Comparison of ENCODE assay signal across 8 cellular contexts in the genomic region with DNA sequence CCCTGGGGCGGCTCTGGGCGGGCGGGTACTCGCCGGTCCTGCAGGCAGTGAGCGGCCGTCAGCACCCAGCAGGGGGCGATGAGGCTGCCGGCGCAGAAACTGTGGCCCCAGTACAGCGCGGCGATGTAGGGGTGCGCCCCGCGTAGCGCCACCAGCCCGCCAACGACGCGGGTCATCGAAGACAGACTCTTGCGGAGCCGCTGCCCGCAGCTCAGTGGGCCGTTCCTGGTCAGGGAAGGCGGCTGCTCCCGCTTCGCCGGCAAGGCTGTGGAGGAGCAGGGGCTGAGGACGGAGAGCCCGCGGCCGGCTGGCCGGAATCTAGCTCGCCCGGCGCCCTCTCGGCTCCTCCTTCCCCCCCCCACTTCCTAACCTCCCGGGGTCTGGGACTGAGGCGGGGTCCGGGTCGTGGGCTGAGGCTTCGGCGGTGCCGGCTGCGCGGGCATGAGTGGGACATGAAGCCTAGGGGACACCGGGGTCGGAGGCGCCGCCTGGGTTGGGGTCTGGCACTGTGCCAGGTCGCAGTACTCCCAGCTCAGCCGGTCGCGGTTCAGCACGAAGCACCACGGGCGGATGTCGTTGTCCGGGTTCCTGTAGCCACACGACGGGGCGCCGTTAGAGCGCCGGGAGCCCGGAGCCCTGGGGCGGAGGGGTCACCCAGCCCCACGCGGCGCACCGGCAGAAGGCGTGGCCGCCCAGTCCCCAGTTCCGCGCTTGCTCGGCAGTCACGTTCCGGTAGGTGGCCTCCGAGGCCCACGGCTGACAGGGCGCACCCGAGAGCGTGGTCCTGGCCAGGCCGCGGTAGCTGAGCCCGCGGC. TPM values are rescaled to one million over a fixed set of nuclear protein-coding genes. Genes with fewer than 3 reads are reported as not detected.
DNase-seq lines count a peak whose midpoint lies in the region; ATAC-seq and TF ChIP-seq lines count a peak whose summit lies in the region.

No MANE protein-coding gene starts in this region.

- no peaks in the 10 kb centered on the region for H3K79me2 ChIP-seq in SU-DHL-6 (ENCODE audit: insufficient read depth, low read length)

- intact Hi-C loops in left cardiac atrium (cut with DNase I) (loop anchor here in 1 of 2 donors (1.0 kb wide), 1 partner anchor 50 kb away; no protein-coding TSS in a partner anchor), prostate gland (cut with DNase I) (loop anchor here (2.0 kb wide), 1 partner anchor 51 kb away; no protein-coding TSS in a partner anchor), uterus (cut with DNase I; ENCODE audit: low total_unique reads) (loop anchor here (5.0 kb wide), 1 partner anchor 48 kb away; no protein-coding TSS in a partner anchor)

- peak overlapping the region; percentile 85 for H3K4me2 ChIP-seq in SU-DHL-6 (ENCODE audit: low read depth, low read length, poor library complexity, severe bottlenecking)

- H2AFZ ChIP-seq in SU-DHL-6 (ENCODE audit: low read depth, low read length, severe bottlenecking), result peak overlapping the region; percentile 85

- no peaks in the 10 kb centered on the region; the same call in 1 of the 2 replicates for H3F3A ChIP-seq in SU-DHL-6 (ENCODE audit: insufficient read depth)

- no peak for TF ChIP-seq POLR2A in prostate gland (IDR thresholded peaks at IDR 0.05)
- TF ChIP-seq POLR2A in uterus (IDR thresholded peaks at IDR 0.05), result peak in 1 of 2 donors; percentile 15

- no peak overlapping the region for H3K27ac ChIP-seq in SU-DHL-6 (ENCODE audit: low read depth, low read length)
- H3K27ac ChIP-seq in prostate gland, result peak overlapping the region in 1 of 2 donors; percentile 27
- no peak overlapping the region for H3K27ac ChIP-seq in uterus

- ATAC-seq in left cardiac atrium, result peak; percentile 92 to 95

- peak overlapping the region; percentile 64 for H3K9ac ChIP-seq in SU-DHL-6 (ENCODE audit: low read length)

- H3K27me3 ChIP-seq in H7 (ENCODE audit: control insufficient read depth, insufficient read depth, low read length) (peaks cover 51% of the 10 kb centered on the region), SU-DHL-6 (ENCODE audit: low read length) (no peaks in the 10 kb centered on the region), prostate gland (replicated peaks; ENCODE audit: insufficient read depth) (no peaks in the 10 kb centered on the region), uterus (peaks cover 36 to 39% of the 10 kb centered on the region in 2 donors)

- 0% methylated on average over 16 of the region's 89 CpGs for WGBS in prostate gland

- peaks cover 21% of the 10 kb centered on the region for H3K4me1 ChIP-seq in prostate gland (replicated peaks)
- peaks cover 0 to 25% of the 10 kb centered on the region in 2 donors for H3K4me1 ChIP-seq in uterus

- H3K36me3 ChIP-seq in H7 (replicated peaks; ENCODE audit: control insufficient read depth, insufficient read depth, low read length) (no peaks in the 10 kb centered on the region), SU-DHL-6 (ENCODE audit: low read length) (no peaks in the 10 kb centered on the region), prostate gland (no peaks in the 10 kb centered on the region), uterus (no peaks in the 10 kb centered on the region)

- H4K20me1 ChIP-seq in SU-DHL-6 (ENCODE audit: low read depth, low read length), result no peaks in the 10 kb centered on the region

- peak overlapping the region; percentile 87 for H3K4me3 ChIP-seq in GM12865 (ENCODE audit: low read depth, low read length)
- H3K4me3 ChIP-seq in H7 (ENCODE audit: insufficient read depth, low read depth, low read length), result peak overlapping the region; percentile 60
- peak overlapping the region; percentile 60 for H3K4me3 ChIP-seq in SU-DHL-6 (ENCODE audit: insufficient read depth, low read length, poor library complexity, severe bottlenecking)
- peak overlapping the region; percentile 34 to 45 for H3K4me3 ChIP-seq in prostate gland
- peak overlapping the region; percentile 33 to 38 for H3K4me3 ChIP-seq in uterus

- peak; percentile 91 for TF ChIP-seq CTCF in GM12865 (IDR thresholded peaks at IDR 0.05; ENCODE audit: insufficient read depth, low read depth, low read length, missing control alignments)
- peak; percentile 53 for TF ChIP-seq CTCF in SU-DHL-6 (IDR thresholded peaks at IDR 0.05; ENCODE audit: insufficient read depth, low read length, poor library complexity, severe bottlenecking)
- TF ChIP-seq CTCF in prostate gland (IDR thresholded peaks at IDR 0.05), result peak; percentile 31 to 90 (median 72)
- TF ChIP-seq CTCF in uterus (IDR thresholded peaks at IDR 0.05), result peak; percentile 64 to 84 (median 79)

- H3K9me2 ChIP-seq in SU-DHL-6 (replicated peaks; ENCODE audit: insufficient read depth, low read length), result no peaks in the 10 kb centered on the region

- no peaks in the 10 kb centered on the region for H3K9me3 ChIP-seq in SU-DHL-6 (ENCODE audit: insufficient read depth, low read length)
- H3K9me3 ChIP-seq in prostate gland, result no peaks in the 10 kb centered on the region
- H3K9me3 ChIP-seq in uterus, result no peaks in the 10 kb centered on the region

- peak; percentile 94 for DNase-seq in GM12865 (ENCODE audit: low read depth)
- DNase-seq in H7, result peak; percentile 93
- peak; percentile 83 for DNase-seq in M059J (ENCODE audit: low read depth)
- DNase-seq in activated naive CD8-positive, alpha-beta T cell treated with anti-CD3 and anti-CD28 coated beads, Interleukin-2, amount 50 U/mL, for 16 hours (ENCODE audit: low read depth, low spot score), result peak; percentile 66
- DNase-seq in left cardiac atrium, result peak; percentile 91
- DNase-seq in prostate gland (ENCODE audit: low spot score), result peak; percentile 82
- DNase-seq in uterus, result peak; percentile 80 to 84

RNA-seq across cellular contexts. Expression of gene PFN3, which starts 3.6 kb away (rescaled TPM):
- not detected in 2 replicates for total RNA-seq in H7 (2014; rRNA removed; shearing (Covaris generic))
- not detected in 2 replicates for total RNA-seq in M059J (2014; rRNA removed; shearing (Covaris generic))
- not detected for total RNA-seq in left cardiac atrium
- not detected for total RNA-seq in prostate gland
- not detected for total RNA-seq in uterus

RNA-seq across cellular contexts. Expression of gene F12, which starts 5.3 kb away (rescaled TPM):
- 3.2 and 3.7 TPM in 2 replicates for total RNA-seq in H7 (2014; rRNA removed; shearing (Covaris generic))
- 1.7 and 2.4 TPM in 2 replicates for total RNA-seq in M059J (2014; rRNA removed; shearing (Covaris generic))
- total RNA-seq in left cardiac atrium (under 1 TPM; 0.27 to 0.39 TPM), prostate gland (1 to 10 TPM in 1 of 2 donors, under 1 TPM in 1; 0.74 to 2.6 TPM), uterus (1 to 10 TPM in 1 of 4 donors, not detected in 3; 7.6 TPM)

RNA-seq across cellular contexts. Expression of gene SLC34A1, which starts 19.8 kb away (rescaled TPM):
- not detected in 2 replicates for total RNA-seq in H7 (2014; rRNA removed; shearing (Covaris generic))
- 0.02 TPM in 1 of 2 replicates, not detected in the other for total RNA-seq in M059J (2014; rRNA removed; shearing (Covaris generic))
- not detected for total RNA-seq in left cardiac atrium
- total RNA-seq in prostate gland, result not detected
- not detected for total RNA-seq in uterus

RNA-seq across cellular contexts. Expression of gene GRK6, which starts 22.4 kb away (rescaled TPM):
- 62.4 and 66.8 TPM in 2 replicates for total RNA-seq in H7 (2014; rRNA removed; shearing (Covaris generic))
- 20.2 and 37.3 TPM in 2 replicates for total RNA-seq in M059J (2014; rRNA removed; shearing (Covaris generic))
- total RNA-seq in left cardiac atrium, result 10 to 100 TPM; 14.6 to 20.1 TPM
- 10 to 100 TPM; 28.6 to 32.4 TPM for total RNA-seq in prostate gland
- 10 to 100 TPM; 16.4 to 29.8 (median 20.9) TPM for total RNA-seq in uterus

RNA-seq across cellular contexts. Expression of gene PRR7, which starts 42.6 kb away (rescaled TPM):
- total RNA-seq in H7 (2014; rRNA removed; shearing (Covaris generic)), result 11.4 and 12.1 TPM in 2 replicates
- total RNA-seq in M059J (2014; rRNA removed; shearing (Covaris generic)), result 24.8 and 44.4 TPM in 2 replicates
- total RNA-seq in left cardiac atrium (1 to 10 TPM in 1 of 2 donors, under 1 TPM in 1; 0.59 to 1.6 TPM), prostate gland (10 to 100 TPM in 1 of 2 donors, 1 to 10 TPM in 1; 8.7 to 11.0 TPM), uterus (1 to 10 TPM in 2 of 4 donors, not detected in 2; 1.9 to 3.0 TPM)

Comparison
In these comparisons a context has a peak if more than half of its experiments do, and no peak if none do; other contexts are left out.
1. H3K4me3 ChIP-seq: peak in every context shown above with its lines; median percentile 87 in GM12865; 60 in H7; 60 in SU-DHL-6; 40 in prostate gland; 36 in uterus.